In genomic region chr1:26726784-26727183, GRCh38 we compare ENCODE assay signal across 20 cellular contexts. TPM values are rescaled to one million over a fixed set of nuclear protein-coding genes. Genes with fewer than 3 reads are reported as not detected.
DNase-seq lines count a peak whose midpoint lies in the region; ATAC-seq and TF ChIP-seq lines count a peak whose summit lies in the region.
"Had no signal": no experiment of that assay in that cellular context is flagged by ENCODE, and none has a peak within 500 bp of the region (broad histone marks: within the 10 kb centered on the region; RNA-seq: fewer than 3 reads in every experiment).

No MANE protein-coding gene starts in this region.

- H3K27me3 ChIP-seq in smooth muscle cell (ENCODE audit: low read depth) = no peaks in the 10 kb centered on the region

- no peak for TF ChIP-seq CTCF in VCaP (conservative IDR thresholded peaks at IDR 0.05)
- TF ChIP-seq CTCF in smooth muscle cell (IDR thresholded peaks at IDR 0.05; ENCODE audit: borderline replicate concordance, insufficient read depth, poor library complexity, severe bottlenecking) = no peak
- no peak for TF ChIP-seq CTCF in HFFc6 (IDR thresholded peaks at IDR 0.05)

- no peak overlapping the region for H3K4me3 Mint-ChIP-seq in activated naive CD4-positive, alpha-beta T cell treated with anti-CD3 and anti-CD28 coated beads for 36 hours
- no peak overlapping the region; the same call in 1 of the 2 replicates for H3K4me3 Mint-ChIP-seq in HFFc6

- peak; percentile 5 for ATAC-seq in left lobe of liver
- ATAC-seq in GM21515 (IDR thresholded peaks at IDR 0.05; ENCODE audit: unreplicated experiment) = no peak
- ATAC-seq: Panc1 had no signal

- no peak overlapping the region for H3K9ac ChIP-seq in smooth muscle cell (ENCODE audit: low read depth)
- H3K9ac ChIP-seq: parathyroid adenoma had no signal

- no peaks in the 10 kb centered on the region for H3K9me3 Mint-ChIP-seq in activated naive CD4-positive, alpha-beta T cell treated with anti-CD3 and anti-CD28 coated beads for 36 hours
- H3K9me3 Mint-ChIP-seq in HFFc6 = no peaks in the 10 kb centered on the region

- peaks cover 20% of the 10 kb centered on the region for H3F3A ChIP-seq in smooth muscle cell (ENCODE audit: low read depth)

- intact Hi-C loops in activated naive CD4-positive, alpha-beta T cell treated with anti-CD3 and anti-CD28 coated beads for 36 hours (cut with micrococcal nuclease) = no loop called here

- H3K27me3 Mint-ChIP-seq in activated naive CD4-positive, alpha-beta T cell treated with anti-CD3 and anti-CD28 coated beads for 36 hours (ENCODE audit: low read depth) = no peaks in the 10 kb centered on the region
- H3K27me3 Mint-ChIP-seq in HFFc6 (ENCODE audit: insufficient read depth) = no peaks in the 10 kb centered on the region; the same call in 1 of the 2 replicates

- H3K36me3 ChIP-seq in smooth muscle cell (ENCODE audit: low read depth) = no peaks in the 10 kb centered on the region

- H3K27ac ChIP-seq in VCaP (peak overlapping the region; percentile 80), smooth muscle cell (ENCODE audit: low read depth) (no peak overlapping the region)
- H3K27ac ChIP-seq: parathyroid adenoma, WERI-Rb-1 had no signal

- H3K4me1 Mint-ChIP-seq in activated naive CD4-positive, alpha-beta T cell treated with anti-CD3 and anti-CD28 coated beads for 36 hours (ENCODE audit: low read depth) = peaks cover 93% of the 10 kb centered on the region
- peaks cover 94% of the 10 kb centered on the region for H3K4me1 Mint-ChIP-seq in HFFc6 (ENCODE audit: low read depth)

- no peak overlapping the region for H2AFZ ChIP-seq in smooth muscle cell (ENCODE audit: low read depth)
- H2AFZ ChIP-seq: parathyroid adenoma had no signal

- WGBS in smooth muscle cell (ENCODE audit: low lambda C conversion rate) = 91% methylated on average over 1 of the region's 1 CpG

- H4K20me1 ChIP-seq in smooth muscle cell (ENCODE audit: low read depth) = peaks cover 100% of the 10 kb centered on the region

- peaks cover 32% of the 10 kb centered on the region for H3K36me3 Mint-ChIP-seq in activated naive CD4-positive, alpha-beta T cell treated with anti-CD3 and anti-CD28 coated beads for 36 hours (ENCODE audit: low read depth)
- H3K36me3 Mint-ChIP-seq in HFFc6 (ENCODE audit: low read depth) = peaks cover 15% of the 10 kb centered on the region

- peaks cover 51% of the 10 kb centered on the region for H3K4me1 ChIP-seq in smooth muscle cell (ENCODE audit: low read depth)

- H3K4me2 ChIP-seq in smooth muscle cell = peak overlapping the region; percentile 1

- CTCF ChIA-PET in activated naive CD4-positive, alpha-beta T cell treated with anti-CD3 and anti-CD28 coated beads for 36 hours (lab: Charles Lee) = interaction anchor here (1.0 to 2.5 kb wide), 3 partner anchors 31 to 184 kb away, joined by 3 to 16 read pairs (median 4); partner anchors contain the start of gene ARID1A

- H3K9me3 ChIP-seq in smooth muscle cell (replicated peaks; ENCODE audit: low read depth) = no peaks in the 10 kb centered on the region

- no peak overlapping the region for H3K4me3 ChIP-seq in smooth muscle cell

- no peak for DNase-seq in activated naive CD4-positive, alpha-beta T cell treated with anti-CD3 and anti-CD28 coated beads for 36 hours
- DNase-seq in activated naive CD4-positive, alpha-beta T cell (lab: John Stamatoyannopoulos, UW) = no peak
- DNase-seq in left lobe of liver (ENCODE audit: low spot score) (no peak), smooth muscle cell (lab: John Stamatoyannopoulos, UW; ENCODE audit: unreplicated experiment) (no peak), HFFc6 (no peak), OCI-M1 (lab: John Stamatoyannopoulos, UW) (no peak)
- DNase-seq: anterior cingulate cortex; erythroblast; GF-D8; HCEC 1CT; MV-4-11; NCI-H2081 treated with DMSO at 0.1 percent for 48 hours; NCI-H69; small intestine; stimulated activated naive CD4-positive, alpha-beta T cell; WERI-Rb-1 had no signal

- H3K79me2 ChIP-seq in smooth muscle cell (ENCODE audit: low read depth) = peaks cover 90% of the 10 kb centered on the region

- peak overlapping the region; percentile 32 for H3K27ac Mint-ChIP-seq in activated naive CD4-positive, alpha-beta T cell treated with anti-CD3 and anti-CD28 coated beads for 36 hours
- H3K27ac Mint-ChIP-seq in HFFc6 = no peak overlapping the region

RNA-seq across cellular contexts. Expression of gene ARID1A, which starts 31.0 kb away (rescaled TPM):
- total RNA-seq in activated naive CD4-positive, alpha-beta T cell treated with anti-CD3 and anti-CD28 coated beads for 36 hours = 10 to 100 TPM; 65.0 to 65.9 TPM
- total RNA-seq in left lobe of liver (27.0 TPM), smooth muscle cell (30.4 and 33.1 TPM in 2 replicates)
- polyA plus RNA-seq in smooth muscle cell = 17.5 and 24.9 TPM in 2 replicates
- 10 to 100 TPM; 46.1 to 51.2 (median 49.2) TPM for total RNA-seq in HFFc6 (2021; fragmentation: NEBNext Ultra II Directional; extraction: Animal tissue kit (Norgen Biotek cat#: 25700))
